In the genomic region with DNA sequence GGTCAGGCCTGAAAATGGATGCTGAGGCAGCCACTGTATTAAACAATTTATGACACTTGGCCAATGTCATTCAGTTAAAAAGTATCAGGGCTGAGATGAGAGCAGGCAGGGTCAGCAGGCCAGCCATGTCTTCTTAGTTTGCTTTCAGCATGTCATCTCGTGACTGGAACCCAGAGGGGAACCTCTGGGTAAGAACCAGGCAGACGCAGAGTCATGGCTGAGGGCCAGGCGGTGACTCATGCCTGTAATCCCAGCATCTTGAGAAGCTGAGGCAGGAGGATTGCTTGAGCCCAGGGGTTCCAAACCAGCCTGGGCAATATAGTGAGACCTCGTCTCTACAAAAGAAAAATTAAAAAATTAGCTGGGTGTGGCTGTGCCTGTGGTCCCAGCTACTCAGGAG, we compare ENCODE assay signal across 10 cellular contexts. TPM values are rescaled to one million over a fixed set of nuclear protein-coding genes. Genes with fewer than 3 reads are reported as not detected.
DNase-seq lines count a peak whose midpoint lies in the region; ATAC-seq, FAIRE-seq and TF ChIP-seq lines count a peak whose summit lies in the region.
"Had no signal": no experiment of that assay in that cellular context is flagged by ENCODE, and none has a peak within 500 bp of the region (broad histone marks: within the 10 kb centered on the region; RNA-seq: fewer than 3 reads in every experiment).

No MANE protein-coding gene starts in this region.

- peak; percentile 11 for DNase-seq in stimulated activated CD4-positive, alpha-beta T cell treated with anti-CD3 and anti-CD28 coated beads, Interleukin-15, amount 100 ng/mL, for 24 hours
- no peak for DNase-seq in stimulated activated CD4-positive, alpha-beta T cell treated with anti-CD3 and anti-CD28 coated beads, Interleukin-4, amount 100 ng/mL, for 24 hours
- DNase-seq in amniotic epithelial cell (ENCODE audit: low read depth) (peak; percentile 88), kidney (peak; percentile 94), aorta (peak; percentile 93 to 94), NCI-H146 treated with DMSO at 0.1 percent for 48 hours (lab: John Stamatoyannopoulos, UW; ENCODE audit: unreplicated experiment) (no peak), NCI-H1048 (lab: John Stamatoyannopoulos, UW) (no peak), NCI-H1930 (lab: John Stamatoyannopoulos, UW) (no peak)

- H3K36me3 ChIP-seq in kidney (ENCODE audit: control insufficient read depth in 1 of 2, insufficient read depth in 2 of 2, low read length in 2 of 2) (no peaks in the 10 kb centered on the region), aorta (ENCODE audit: control insufficient read depth in 1 of 2, insufficient read depth in 2 of 2, low read length in 1 of 2) (no peaks in the 10 kb centered on the region)

- intact Hi-C loops in kidney (cut with DNase I) (no loop called here), aorta (cut with DNase I) (no loop called here)

- H3K4me3 ChIP-seq in kidney (ENCODE audit: low read length in 2 of 2): no peak overlapping the region
- no peak overlapping the region for H3K4me3 ChIP-seq in aorta (ENCODE audit: low read length in 2 of 2)

- TF ChIP-seq CTCF in kidney (IDR thresholded peaks at IDR 0.05; ENCODE audit: borderline replicate concordance, extremely low read depth, insufficient read depth): no peak

- no peaks in the 10 kb centered on the region for H3K27me3 ChIP-seq in aorta (ENCODE audit: control insufficient read depth in 1 of 2, insufficient read depth in 2 of 2, low read length in 1 of 2)

- H3K4me1 ChIP-seq in kidney (ENCODE audit: control insufficient read depth in 1 of 2, insufficient read depth in 1 of 2, low read depth in 1 of 2, low read length in 2 of 2) (peaks cover 0 to 3% of the 10 kb centered on the region in 2 donors), aorta (ENCODE audit: control insufficient read depth in 1 of 2, insufficient read depth in 2 of 2, low read length in 2 of 2) (no peaks in the 10 kb centered on the region)
- H3K4me1 ChIP-seq: parathyroid adenoma had no signal

- WGBS in aorta, 2 donors: 36 to 37% methylated on average over 4 of the region's 4 CpGs

- no peak overlapping the region for H3K9ac ChIP-seq in kidney (ENCODE audit: low read length in 2 of 2)
- H3K9ac ChIP-seq: parathyroid adenoma had no signal

- no peak for ATAC-seq in aorta (ENCODE audit: low FRiP score)

- no peak for FAIRE-seq in kidney (lab: Jason Lieb, UNC)
- FAIRE-seq: colon had no signal

- H3K27ac ChIP-seq in kidney (ENCODE audit: low read depth in 2 of 2, low read length in 2 of 2): no peak overlapping the region
- H3K27ac ChIP-seq in aorta (ENCODE audit: low read depth in 1 of 2, low read length in 2 of 2): no peak overlapping the region
- H3K27ac ChIP-seq: parathyroid adenoma had no signal

- H3K9me3 ChIP-seq in kidney (ENCODE audit: control insufficient read depth in 1 of 2, low read length in 2 of 2): no peaks in the 10 kb centered on the region
- no peaks in the 10 kb centered on the region for H3K9me3 ChIP-seq in aorta (ENCODE audit: control insufficient read depth, low read length)

RNA-seq across cellular contexts. Expression of a gene that starts 11.8 kb away (rescaled TPM):
- total RNA-seq in kidney (1.4 TPM), aorta (not detected)
- polyA plus RNA-seq in kidney (ENCODE audit: insufficient read depth, low read depth, low replicate concordance) (3.3 TPM), aorta (not detected)

Comparison
In these comparisons a context has a peak if more than half of its experiments do, and no peak if none do; other contexts are left out.
1. DNase-seq: peak in stimulated activated CD4-positive, alpha-beta T cell treated with anti-CD3 and anti-CD28 coated beads, Interleukin-15, amount 100 ng/mL, for 24 hours (single experiment), amniotic epithelial cell (single experiment), kidney (single experiment) and aorta (2 of 2); none in stimulated activated CD4-positive, alpha-beta T cell treated with anti-CD3 and anti-CD28 coated beads, Interleukin-4, amount 100 ng/mL, for 24 hours (single experiment), NCI-H146 treated with DMSO at 0.1 percent for 48 hours (single experiment), NCI-H1048 (single experiment) and NCI-H1930 (0 of 2).